ENCODE assay signal across 35 cellular contexts in genomic region chr4:48979897-48980579, GRCh38. TPM values are rescaled to one million over a fixed set of nuclear protein-coding genes. Genes with fewer than 3 reads are reported as not detected.
DNase-seq lines count a peak whose midpoint lies in the region; ATAC-seq and TF ChIP-seq lines count a peak whose summit lies in the region.
"Had no signal": no experiment of that assay in that cellular context is flagged by ENCODE, and none has a peak within 500 bp of the region (broad histone marks: within the 10 kb centered on the region; RNA-seq: fewer than 3 reads in every experiment).

No MANE protein-coding gene starts in this region.

- peaks cover 10% of the 10 kb centered on the region for H3K27me3 Mint-ChIP-seq in MCF 10A (ENCODE audit: insufficient read depth, unreplicated experiment)

- H4K20me1 ChIP-seq in mammary epithelial cell (ENCODE audit: insufficient read depth, low read length), result no peaks in the 10 kb centered on the region

- DNase-seq in mammary epithelial cell (peak; percentile 77), MCF 10A (ENCODE audit: unreplicated experiment) (no peak), SK-MEL-5 (ENCODE audit: low read depth, low spot score) (peak; percentile 15), foreskin keratinocyte (peak; percentile 65 to 84), body of pancreas (no peak), anterior cingulate cortex (lab: John Stamatoyannopoulos, UW) (no peak), A172 (ENCODE audit: low spot score) (no peak)
- no peak for DNase-seq in activated CD4-positive, alpha-beta T cell treated with anti-CD3 and anti-CD28 coated beads, Interleukin-2, amount 50 U/mL, for 4 hours
- DNase-seq: activated CD4-positive, alpha-beta T cell treated with anti-CD3 and anti-CD28 coated beads for 4 hours; activated CD8-positive, alpha-beta memory T cell treated with anti-CD3 and anti-CD28 coated beads for 24 hours; activated gamma-delta T cell; activated naive CD8-positive, alpha-beta T cell treated with anti-CD3 and anti-CD28 coated beads, Interleukin-2, amount 10 ng/mL, durations not matched to agents 7 days and 5 days; activated T-cell treated with anti-CD3 and anti-CD28 coated beads, Interleukin-2, amount 50 U/mL, for 1 hour; CD4-positive, CD25-positive, alpha-beta regulatory T cell; central memory CD4-positive, alpha-beta T cell; EL; head of caudate nucleus; HFFc6; lower lobe of right lung; NCI-H1105; NCI-H187 treated with DMSO at 0.1 percent for 48 hours; NCI-H748 treated with DMSO at 0.1 percent for 48 hours; pancreas; stimulated activated CD4-positive, alpha-beta T cell treated with anti-CD3 and anti-CD28 coated beads, Interleukin-2, amount 100 ng/mL, for 48 hours; upper lobe of left lung had no signal

- POLR2A ChIA-PET in MCF 10A (lab: Yijun Ruan, JAX), result no interaction called here

- no peak overlapping the region for H3K4me3 Mint-ChIP-seq in MCF 10A (ENCODE audit: unreplicated experiment)
- H3K4me3 Mint-ChIP-seq: activated naive CD8-positive, alpha-beta T cell treated with anti-CD3 and anti-CD28 coated beads, Interleukin-2, amount 10 ng/mL, durations not matched to agents 7 days and 5 days; CD4-positive, CD25-positive, alpha-beta regulatory T cell; GM23338; HFFc6; IgD-negative memory B cell; nephron; T-helper 2 cell treated with Interferon-gamma antibody and Interleukin-4, amounts not matched to agents 5 μg/mL and 100 μg/mL, for 36 hours had no signal

- H3K27ac Mint-ChIP-seq in MCF 10A (ENCODE audit: low read depth, unreplicated experiment), result no peak overlapping the region
- H3K27ac Mint-ChIP-seq: activated naive CD8-positive, alpha-beta T cell treated with anti-CD3 and anti-CD28 coated beads, Interleukin-2, amount 10 ng/mL, durations not matched to agents 7 days and 5 days; CD4-positive, CD25-positive, alpha-beta regulatory T cell; GM23338; HFFc6; IgD-negative memory B cell; T-helper 2 cell treated with Interferon-gamma antibody and Interleukin-4, amounts not matched to agents 5 μg/mL and 100 μg/mL, for 36 hours had no signal

- in situ Hi-C loops in mammary epithelial cell (cut with MboI; ENCODE audit: low sequenced_read_pairs in 2 of 2), result no loop called here
- in situ Hi-C loops in SK-MEL-5 (cut with HindIII; ENCODE audit: low pct_unique_long_range_greater_than_20kb, low sequenced_read_pairs), result no loop called here

- dilution Hi-C loops in mammary epithelial cell (cut with HindIII; ENCODE audit: low sequenced_read_pairs), result no loop called here

- no peak overlapping the region for H3K9ac ChIP-seq in mammary epithelial cell (ENCODE audit: insufficient read depth, low read length)

- H3K36me3 Mint-ChIP-seq in MCF 10A (ENCODE audit: insufficient read depth, unreplicated experiment), result no peaks in the 10 kb centered on the region
- H3K36me3 Mint-ChIP-seq: activated naive CD8-positive, alpha-beta T cell treated with anti-CD3 and anti-CD28 coated beads, Interleukin-2, amount 10 ng/mL, durations not matched to agents 7 days and 5 days; CD4-positive, CD25-positive, alpha-beta regulatory T cell; IgD-negative memory B cell had no signal

- H3K9me3 Mint-ChIP-seq in MCF 10A (ENCODE audit: unreplicated experiment), result no peaks in the 10 kb centered on the region
- H3K9me3 Mint-ChIP-seq: HFFc6; T-helper 2 cell treated with Interferon-gamma antibody and Interleukin-4, amounts not matched to agents 5 μg/mL and 100 μg/mL, for 36 hours had no signal

- TF ChIP-seq CTCF in mammary epithelial cell (conservative IDR thresholded peaks at IDR 0.05 in 1 of 2, IDR thresholded peaks at IDR 0.05 in 1 of 2; ENCODE audit: extremely low read depth in 1 of 2, insufficient read depth in 1 of 2, low read depth in 1 of 2, low read length in 2 of 2) (no peak), MCF 10A (IDR thresholded peaks at IDR 0.05; ENCODE audit: unreplicated experiment) (no peak), foreskin keratinocyte (conservative IDR thresholded peaks at IDR 0.05) (no peak), body of pancreas (IDR thresholded peaks at IDR 0.05) (no peak)

- peak; percentile 91 for ATAC-seq in foreskin keratinocyte
- ATAC-seq in body of pancreas, result no peak
- ATAC-seq: GM23338, lower lobe of right lung, pancreas had no signal

- H3K36me3 ChIP-seq in mammary epithelial cell (ENCODE audit: insufficient read depth, low read length) (no peaks in the 10 kb centered on the region), body of pancreas (replicated peaks in 1 of 2; ENCODE audit: insufficient read depth in 1 of 2, low read depth in 2 of 2) (no peaks in the 10 kb centered on the region)
- H3K36me3 ChIP-seq: lower lobe of right lung, pancreas, right atrium auricular region, upper lobe of left lung had no signal

- peak overlapping the region; percentile 13 for H3K27ac ChIP-seq in mammary epithelial cell (ENCODE audit: insufficient read depth, low read depth, low read length)
- peak overlapping the region; percentile 68 for H3K27ac ChIP-seq in foreskin keratinocyte
- no peak overlapping the region for H3K27ac ChIP-seq in body of pancreas
- H3K27ac ChIP-seq: 22Rv1, lower lobe of right lung, pancreas, right atrium auricular region, upper lobe of left lung had no signal

- BruUV-seq in mammary epithelial cell (replicated peaks; lab: Mats Ljungman, UMichigan), result TSS peak; percentile 46
- no TSS peak for BruUV-seq in MCF 10A (replicated peaks; lab: Mats Ljungman, UMichigan)

- WGBS in mammary epithelial cell (ENCODE audit: low coverage, missing lambda C conversion rate), result 69% methylated on average over 6 of the region's 6 CpGs
- WGBS in body of pancreas, 2 donors, result 66 to 73% methylated on average over 6 of the region's 6 CpGs

- CTCF ChIA-PET in mammary epithelial cell (lab: Charles Lee; ENCODE audit: low non-redundant PET), result interaction anchor here (0.6 kb wide), 1 partner anchor 17 kb away, joined by 4 read pairs; no protein-coding TSS in a partner anchor
- CTCF ChIA-PET in MCF 10A (lab: Yijun Ruan, JAX), result interaction anchor here (1.3 kb wide), 1 partner anchor 11 kb away, joined by 4 read pairs; no protein-coding TSS in a partner anchor

- no peaks in the 10 kb centered on the region for H3K79me2 ChIP-seq in mammary epithelial cell (ENCODE audit: insufficient read depth, low read length)

- H3K4me3 ChIP-seq in mammary epithelial cell (replicated peaks in 1 of 3; ENCODE audit: insufficient read depth in 1 of 3, low read depth in 2 of 3, low read length in 3 of 3) (no peak overlapping the region), body of pancreas (no peak overlapping the region)
- H3K4me3 ChIP-seq: GM23338, lower lobe of right lung, pancreas, right atrium auricular region, upper lobe of left lung had no signal

- H3K4me2 ChIP-seq in mammary epithelial cell (ENCODE audit: insufficient read depth, low read depth, low read length), result no peak overlapping the region
- H3K4me2 ChIP-seq: GM23338 had no signal

- intact Hi-C loops in mammary epithelial cell (cut with micrococcal nuclease), result no loop called here
- intact Hi-C loops in MCF 10A (cut with micrococcal nuclease), result no loop called here
- intact Hi-C loops in body of pancreas (cut with DNase I), result no loop called here

- H2AFZ ChIP-seq in mammary epithelial cell (ENCODE audit: low read depth, low read length), result no peak overlapping the region
- H2AFZ ChIP-seq: GM23338 had no signal

- H3K9me3 ChIP-seq in mammary epithelial cell (replicated peaks; ENCODE audit: insufficient read depth, low read length) (no peaks in the 10 kb centered on the region), body of pancreas (no peaks in the 10 kb centered on the region)
- H3K9me3 ChIP-seq: lower lobe of right lung, pancreas, right atrium auricular region, upper lobe of left lung had no signal

- peaks cover 6% of the 10 kb centered on the region for H3K4me1 Mint-ChIP-seq in MCF 10A (ENCODE audit: insufficient read depth, unreplicated experiment)
- H3K4me1 Mint-ChIP-seq: activated naive CD8-positive, alpha-beta T cell treated with anti-CD3 and anti-CD28 coated beads, Interleukin-2, amount 10 ng/mL, durations not matched to agents 7 days and 5 days; CD4-positive, CD25-positive, alpha-beta regulatory T cell; GM23338; nephron had no signal

- no peak for TF ChIP-seq POLR2A in body of pancreas (IDR thresholded peaks at IDR 0.05)

- H3K27me3 ChIP-seq in mammary epithelial cell (ENCODE audit: insufficient read depth, low read length) (no peaks in the 10 kb centered on the region), foreskin keratinocyte (no peaks in the 10 kb centered on the region), body of pancreas (peaks cover 0 to 4% of the 10 kb centered on the region in 2 donors)
- H3K27me3 ChIP-seq: right atrium auricular region, upper lobe of left lung had no signal

- peaks cover 13% of the 10 kb centered on the region for H3K4me1 ChIP-seq in mammary epithelial cell (ENCODE audit: insufficient read depth, low read length)
- peaks cover 14% of the 10 kb centered on the region for H3K4me1 ChIP-seq in foreskin keratinocyte
- no peaks in the 10 kb centered on the region for H3K4me1 ChIP-seq in body of pancreas
- H3K4me1 ChIP-seq: lower lobe of right lung, pancreas, right atrium auricular region, upper lobe of left lung had no signal

RNA-seq across cellular contexts. Expression of gene CWH43, which starts 6.0 kb away (rescaled TPM):
- total RNA-seq in mammary epithelial cell (1 to 10 TPM in 1 of 2 donors, under 1 TPM in 1; 0.50 to 1.5 TPM), MCF 10A (2022) (not detected in 2 replicates), foreskin keratinocyte (10.2 and 42.0 TPM in 2 replicates), body of pancreas (not detected)
- polyA plus RNA-seq in mammary epithelial cell (0.61 TPM), foreskin keratinocyte (5.9 and 24.2 TPM in 2 replicates)
- polyA minus RNA-seq in mammary epithelial cell, result not detected
- total RNA-seq in SK-MEL-5 (2014; rRNA removed; shearing (Covaris generic)), result not detected in 2 replicates
- polyA plus RNA-seq in SK-MEL-5 (2015; cell fraction: cytosol; rRNA removed), result not detected in 2 replicates
- polyA plus RNA-seq in SK-MEL-5 (2015; cell fraction: nucleus; rRNA removed), result not detected in 2 replicates
- total RNA-seq in A172 (2014; rRNA removed; shearing (Covaris generic)), result not detected in 2 replicates
- total RNA-seq: activated naive CD8-positive, alpha-beta T cell treated with anti-CD3 and anti-CD28 coated beads, Interleukin-2, amount 10 ng/mL, durations not matched to agents 7 days and 5 days; astrocyte; CD4-positive, CD25-positive, alpha-beta regulatory T cell; dermis blood vessel endothelial cell; GM23338; HFFc6; mucosa of gallbladder; right atrium auricular region; subcutaneous adipose tissue had no signal
- polyA plus RNA-seq: CD4-positive, CD25-positive, alpha-beta regulatory T cell; GM23338; IgD-negative memory B cell; pancreas had no signal

Comparison
In these comparisons a context has a peak if more than half of its experiments do, and no peak if none do; other contexts are left out.
1. DNase-seq: peak in mammary epithelial cell (single experiment), SK-MEL-5 (single experiment) and foreskin keratinocyte (2 of 2); none in MCF 10A (single experiment), body of pancreas (0 of 4), anterior cingulate cortex (0 of 58), activated CD4-positive, alpha-beta T cell treated with anti-CD3 and anti-CD28 coated beads, Interleukin-2, amount 50 U/mL, for 4 hours (0 of 2) and A172 (single experiment).
2. H3K27ac ChIP-seq: peak in mammary epithelial cell (single experiment) and foreskin keratinocyte (single experiment); none in body of pancreas (0 of 4).